1 cellular context compared by ENCODE assay signal in the genomic region with DNA sequence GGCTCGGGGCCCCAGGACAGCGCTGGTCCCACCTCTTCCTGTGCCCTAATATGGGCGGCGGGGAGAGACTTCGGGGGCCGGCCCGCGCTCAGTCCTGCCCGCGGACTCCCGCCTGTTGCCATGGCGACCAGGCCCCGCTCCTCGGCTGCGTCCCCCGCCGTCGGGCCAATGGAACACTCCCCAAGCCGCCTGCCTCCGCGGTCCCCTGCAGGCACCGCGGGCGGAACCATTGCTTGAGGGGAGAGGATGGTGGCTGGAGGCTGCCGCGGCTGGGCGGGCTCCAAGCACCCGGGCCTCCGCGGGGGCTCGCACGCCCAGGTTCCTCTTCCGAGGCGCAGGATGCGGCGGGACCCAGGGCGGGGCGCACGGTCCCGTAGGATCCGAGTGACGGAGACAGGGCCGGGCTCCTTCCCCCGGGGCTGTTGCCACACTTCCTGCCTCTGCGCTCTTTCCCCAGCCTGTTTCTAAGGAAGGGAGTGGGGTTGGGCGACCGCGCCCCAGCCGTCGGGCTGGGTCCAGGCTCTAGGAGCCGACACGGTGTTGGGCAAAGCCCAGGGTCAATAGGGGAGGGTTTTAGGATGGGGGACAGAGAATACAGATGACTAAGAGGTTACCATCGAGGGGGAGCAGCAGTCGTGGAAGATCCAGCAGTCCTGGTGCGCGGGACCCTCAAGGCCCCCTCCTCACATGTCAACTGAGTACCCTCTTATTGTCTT.
A peak's percentile ranks its signal among the peaks of the same experiment; 100 is the strongest.
TF ChIP-seq lines count a peak whose summit lies in the region.

No MANE protein-coding gene starts in this region.

TF ChIP-seq in HepG2, 621 proteins besides CTCF, POLR2A, EP300 and RAD21 (continued from another document):
- no peak for TF ChIP-seq HIC2 (CRISPR knock-in tag; IDR thresholded peaks at IDR 0.05; ENCODE audit: low read depth)
- TF ChIP-seq, protein P1, sequence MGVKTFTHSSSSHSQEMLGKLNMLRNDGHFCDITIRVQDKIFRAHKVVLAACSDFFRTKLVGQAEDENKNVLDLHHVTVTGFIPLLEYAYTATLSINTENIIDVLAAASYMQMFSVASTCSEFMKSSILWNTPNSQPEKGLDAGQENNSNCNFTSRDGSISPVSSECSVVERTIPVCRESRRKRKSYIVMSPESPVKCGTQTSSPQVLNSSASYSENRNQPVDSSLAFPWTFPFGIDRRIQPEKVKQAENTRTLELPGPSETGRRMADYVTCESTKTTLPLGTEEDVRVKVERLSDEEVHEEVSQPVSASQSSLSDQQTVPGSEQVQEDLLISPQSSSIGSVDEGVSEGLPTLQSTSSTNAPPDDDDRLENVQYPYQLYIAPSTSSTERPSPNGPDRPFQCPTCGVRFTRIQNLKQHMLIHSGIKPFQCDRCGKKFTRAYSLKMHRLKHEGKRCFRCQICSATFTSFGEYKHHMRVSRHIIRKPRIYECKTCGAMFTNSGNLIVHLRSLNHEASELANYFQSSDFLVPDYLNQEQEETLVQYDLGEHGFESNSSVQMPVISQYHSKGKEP (CRISPR knock-in tag; IDR thresholded peaks at IDR 0.05), result no peak
- no peak for TF ChIP-seq TBP (CRISPR knock-in tag; IDR thresholded peaks at IDR 0.05)
- peak; percentile 38; the same call in 1 of the 2 replicates for TF ChIP-seq FOXK1 (CRISPR knock-in tag; IDR thresholded peaks at IDR 0.05; ENCODE audit: borderline replicate concordance, low read depth)
- TF ChIP-seq ZNF83 (CRISPR knock-in tag; IDR thresholded peaks at IDR 0.05; ENCODE audit: borderline replicate concordance), result no peak
- TF ChIP-seq JUND (CRISPR knock-in tag; IDR thresholded peaks at IDR 0.05), result no peak
- TF ChIP-seq AKAP8 (CRISPR knock-in tag; IDR thresholded peaks at IDR 0.05), result no peak
- no peak for TF ChIP-seq ZNF704 (CRISPR knock-in tag; IDR thresholded peaks at IDR 0.05; ENCODE audit: borderline replicate concordance)
- TF ChIP-seq ZNF430 (CRISPR knock-in tag; IDR thresholded peaks at IDR 0.05), result 0 out of 2 replicates have a peak, but pooled peaks have one; percentile 26
- TF ChIP-seq U2AF2 (IDR thresholded peaks at IDR 0.05; ENCODE audit: low read depth, low read length), result peak; percentile 93; the same call in 1 of the 2 replicates
- no peak; the same call in 1 of the 2 replicates for TF ChIP-seq ZBTB2 (CRISPR knock-in tag; IDR thresholded peaks at IDR 0.05; ENCODE audit: low read depth)
- peak; percentile 61 for TF ChIP-seq KAT8 (CRISPR knock-in tag; IDR thresholded peaks at IDR 0.05)
- TF ChIP-seq, protein P2, sequence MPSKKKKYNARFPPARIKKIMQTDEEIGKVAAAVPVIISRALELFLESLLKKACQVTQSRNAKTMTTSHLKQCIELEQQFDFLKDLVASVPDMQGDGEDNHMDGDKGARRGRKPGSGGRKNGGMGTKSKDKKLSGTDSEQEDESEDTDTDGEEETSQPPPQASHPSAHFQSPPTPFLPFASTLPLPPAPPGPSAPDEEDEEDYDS (CRISPR knock-in tag; IDR thresholded peaks at IDR 0.05), result peak; percentile 44; the same call in 1 of the 2 replicates
- TF ChIP-seq ZNF549 (CRISPR knock-in tag; IDR thresholded peaks at IDR 0.05), result no peak
- TF ChIP-seq HDAC1 (CRISPR knock-in tag; IDR thresholded peaks at IDR 0.05), result peak; percentile 75
- no peak for TF ChIP-seq CBX5 (CRISPR knock-in tag; IDR thresholded peaks at IDR 0.05; ENCODE audit: borderline replicate concordance)
- TF ChIP-seq ZNF207 (IDR thresholded peaks at IDR 0.05; ENCODE audit: borderline replicate concordance), result no peak
- 0 out of 2 replicates have a peak, but pooled peaks have one; percentile 47 for TF ChIP-seq IRF9 (CRISPR knock-in tag; IDR thresholded peaks at IDR 0.05; ENCODE audit: borderline replicate concordance)
- 0 out of 2 replicates have a peak, but pooled peaks have one; percentile 45 for TF ChIP-seq ZNF761 (CRISPR knock-in tag; conservative IDR thresholded peaks at IDR 0.05)
- TF ChIP-seq MYPOP (CRISPR knock-in tag; IDR thresholded peaks at IDR 0.05), result peak; percentile 62; the same call in 1 of the 2 replicates
- TF ChIP-seq PITX1 (CRISPR knock-in tag; IDR thresholded peaks at IDR 0.05), result peak; percentile 10; the same call in 1 of the 2 replicates
- no peak for TF ChIP-seq GATAD2A (CRISPR knock-in tag; IDR thresholded peaks at IDR 0.05)
- no peak for TF ChIP-seq EZH2 (conservative IDR thresholded peaks at IDR 0.05; ENCODE audit: low read depth, low read length)
